ENCODE assay signal across 9 cellular contexts in the genomic region with DNA sequence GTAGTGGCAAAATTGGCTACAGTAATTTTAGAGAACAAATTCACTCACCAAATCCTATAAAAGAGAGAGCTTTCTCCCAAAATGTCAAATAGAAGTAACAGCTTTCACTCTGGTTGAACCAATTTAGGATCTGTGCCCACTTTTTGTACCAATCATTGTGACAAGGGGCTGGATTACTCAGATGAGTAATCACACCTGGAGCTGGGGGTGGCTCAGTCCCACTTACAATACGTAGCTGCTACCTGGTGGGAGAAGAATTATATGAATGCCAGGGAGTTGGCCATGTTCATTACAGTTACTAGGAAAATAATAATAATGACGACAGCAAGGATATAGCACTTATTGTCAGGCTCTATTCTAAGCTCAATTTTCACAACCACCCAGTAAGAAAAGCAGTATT. TPM values are rescaled to one million over a fixed set of nuclear protein-coding genes. Genes with fewer than 3 reads are reported as not detected.
"Had no signal": no experiment of that assay in that cellular context is flagged by ENCODE, and none has a peak within 500 bp of the region (broad histone marks: within the 10 kb centered on the region; RNA-seq: fewer than 3 reads in every experiment).

No MANE protein-coding gene starts in this region.

- H3K27ac Mint-ChIP-seq: GM23338, H9, HFFc6 had no signal

- H3K4me3 Mint-ChIP-seq: GM23338, H9, HFFc6 had no signal

- DNase-seq: GM23248, GOT3, H7, H9, HCEC 1CT, HFFc6 had no signal

- H3K4me1 Mint-ChIP-seq: GM23338, H9 had no signal

- H3K9me3 Mint-ChIP-seq: GM23338, HFFc6 had no signal

RNA-seq across cellular contexts. Expression of gene SLC26A3, which starts 23.4 kb away (rescaled TPM):
- total RNA-seq: GM23248, GM23338, H1, H4, H7, H9, HFFc6 had no signal
